ENCODE assay signal across 12 cellular contexts in the genomic region with DNA sequence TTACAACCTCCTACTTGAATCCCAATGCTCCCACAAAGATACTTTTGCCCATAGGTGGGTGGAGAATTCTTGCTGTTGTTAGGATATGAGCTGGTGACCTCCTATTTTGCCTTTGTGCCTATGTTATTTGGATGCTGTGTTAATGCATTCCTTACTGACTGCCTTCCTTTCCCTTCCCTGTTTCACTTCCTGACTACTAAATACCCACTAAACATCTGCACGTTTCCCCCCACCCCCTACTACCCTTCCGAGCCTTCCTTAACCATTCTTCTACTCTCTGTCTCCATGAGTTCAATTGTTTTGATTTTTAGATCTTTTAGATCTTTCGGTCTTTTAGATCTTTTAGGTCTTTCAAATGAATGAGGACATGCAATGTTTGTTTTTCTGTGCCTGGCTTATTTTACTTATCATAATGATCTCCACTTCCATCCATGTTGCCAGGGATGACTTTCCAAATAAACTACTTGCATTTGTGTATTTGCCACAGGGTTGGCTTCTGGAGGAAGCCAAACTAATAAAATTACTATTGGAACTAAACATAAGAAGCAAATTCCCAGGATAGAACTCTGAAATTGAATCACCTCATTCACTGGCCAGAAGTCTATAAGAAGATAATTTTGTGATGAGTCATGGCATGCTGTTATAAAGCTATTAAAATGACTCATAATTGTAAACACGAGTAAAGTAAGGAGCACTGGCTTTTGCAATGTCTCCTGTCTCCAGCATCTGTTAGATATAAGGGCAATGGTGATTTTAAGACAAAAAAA.
DNase-seq lines count a peak whose midpoint lies in the region; ATAC-seq and TF ChIP-seq lines count a peak whose summit lies in the region.
"Had no signal": no experiment of that assay in that cellular context is flagged by ENCODE, and none has a peak within 500 bp of the region (broad histone marks: within the 10 kb centered on the region; RNA-seq: fewer than 3 reads in every experiment).

No MANE protein-coding gene starts in this region.

- H3K9me3 Mint-ChIP-seq in activated T-helper 1 cell treated with anti-CD3 and anti-CD28 coated beads, Interleukin-12 subunit alpha, Interleukin-12 subunit beta, Interleukin-2, Interleukin-4 antibody, amounts not matched to agents 30 ng/mL and 10 ng/mL and 1 ng/mL, durations not matched to agents 14 hours and 24 hours and 36 hours: peaks cover 20% of the 10 kb centered on the region

- H3K36me3 Mint-ChIP-seq in activated T-helper 1 cell treated with anti-CD3 and anti-CD28 coated beads, Interleukin-12 subunit alpha, Interleukin-12 subunit beta, Interleukin-2, Interleukin-4 antibody, amounts not matched to agents 30 ng/mL and 10 ng/mL and 1 ng/mL, durations not matched to agents 14 hours and 24 hours and 36 hours (ENCODE audit: low read depth): no peaks in the 10 kb centered on the region

- TF ChIP-seq POLR2A in gastroesophageal sphincter (IDR thresholded peaks at IDR 0.05): no peak

- no peaks in the 10 kb centered on the region for H3K36me3 ChIP-seq in ACC112 (ENCODE audit: insufficient read depth, low read length)
- no peaks in the 10 kb centered on the region for H3K36me3 ChIP-seq in gastroesophageal sphincter

- H3K27ac Mint-ChIP-seq in activated T-helper 1 cell treated with anti-CD3 and anti-CD28 coated beads, Interleukin-12 subunit alpha, Interleukin-12 subunit beta, Interleukin-2, Interleukin-4 antibody, amounts not matched to agents 30 ng/mL and 10 ng/mL and 1 ng/mL, durations not matched to agents 14 hours and 24 hours and 36 hours: no peak overlapping the region
- H3K27ac Mint-ChIP-seq: activated T-helper 17 cell treated with anti-CD3 and anti-CD28 coated beads, Interleukin-2, amount 50 U/mL, for 72 hours had no signal

- H3K27ac ChIP-seq in ACC112 (ENCODE audit: low read depth, low read length) (peak overlapping the region; percentile 96), gastroesophageal sphincter (no peak overlapping the region)

- H3K4me1 ChIP-seq in ACC112 (ENCODE audit: control insufficient read depth, insufficient read depth, low read length, unreplicated experiment) (peaks cover 20% of the 10 kb centered on the region), gastroesophageal sphincter (peaks cover 0 to 4% (median 2%) of the 10 kb centered on the region in 3 donors)

- H2AFZ ChIP-seq in ACC112 (ENCODE audit: low read length, unreplicated experiment): peak overlapping the region; percentile 66

- TF ChIP-seq CTCF in gastroesophageal sphincter (IDR thresholded peaks at IDR 0.05): no peak

- intact Hi-C loops in head of caudate nucleus (cut with DNase I): no loop called here
- intact Hi-C loops in activated T-helper 1 cell treated with anti-CD3 and anti-CD28 coated beads, Interleukin-12 subunit alpha, Interleukin-12 subunit beta, Interleukin-2, Interleukin-4 antibody, amounts not matched to agents 30 ng/mL and 10 ng/mL and 1 ng/mL, durations not matched to agents 14 hours and 24 hours and 36 hours (cut with micrococcal nuclease): no loop called here

- H3K4me3 ChIP-seq in ACC112 (ENCODE audit: low read depth, low read length) (peak overlapping the region; percentile 67), gastroesophageal sphincter (no peak overlapping the region)

- TF ChIP-seq EP300 in gastroesophageal sphincter (IDR thresholded peaks at IDR 0.05): no peak

- H3K4me3 Mint-ChIP-seq in activated T-helper 1 cell treated with anti-CD3 and anti-CD28 coated beads, Interleukin-12 subunit alpha, Interleukin-12 subunit beta, Interleukin-2, Interleukin-4 antibody, amounts not matched to agents 30 ng/mL and 10 ng/mL and 1 ng/mL, durations not matched to agents 14 hours and 24 hours and 36 hours: no peak overlapping the region
- H3K4me3 Mint-ChIP-seq: activated T-helper 17 cell treated with anti-CD3 and anti-CD28 coated beads, Interleukin-2, amount 50 U/mL, for 72 hours had no signal

- no peaks in the 10 kb centered on the region for H3K9me3 ChIP-seq in gastroesophageal sphincter

- WGBS in gastroesophageal sphincter (ENCODE audit: low coverage in 1 of 2), 2 donors: 30 to 40% methylated on average over 4 of the region's 4 CpGs

- peak; percentile 57 for ATAC-seq in gastroesophageal sphincter
- ATAC-seq: activated T-helper 17 cell treated with anti-CD3 and anti-CD28 coated beads, Interleukin-2, amount 50 U/mL, for 72 hours had no signal

- H3K4me1 Mint-ChIP-seq in activated T-helper 1 cell treated with anti-CD3 and anti-CD28 coated beads, Interleukin-12 subunit alpha, Interleukin-12 subunit beta, Interleukin-2, Interleukin-4 antibody, amounts not matched to agents 30 ng/mL and 10 ng/mL and 1 ng/mL, durations not matched to agents 14 hours and 24 hours and 36 hours (ENCODE audit: low read depth): no peaks in the 10 kb centered on the region
- H3K4me1 Mint-ChIP-seq: activated T-helper 17 cell treated with anti-CD3 and anti-CD28 coated beads, Interleukin-2, amount 50 U/mL, for 72 hours had no signal

- H3K79me2 ChIP-seq in ACC112 (ENCODE audit: control insufficient read depth, insufficient read depth, low read length, unreplicated experiment): no peaks in the 10 kb centered on the region

- no peaks in the 10 kb centered on the region for H3K27me3 Mint-ChIP-seq in activated T-helper 1 cell treated with anti-CD3 and anti-CD28 coated beads, Interleukin-12 subunit alpha, Interleukin-12 subunit beta, Interleukin-2, Interleukin-4 antibody, amounts not matched to agents 30 ng/mL and 10 ng/mL and 1 ng/mL, durations not matched to agents 14 hours and 24 hours and 36 hours (ENCODE audit: insufficient read depth)
- H3K27me3 Mint-ChIP-seq: activated T-helper 17 cell treated with anti-CD3 and anti-CD28 coated beads, Interleukin-2, amount 50 U/mL, for 72 hours had no signal

- DNase-seq in HS-5 (ENCODE audit: low read depth) (peak; percentile 82), SW480 (ENCODE audit: low spot score) (peak; percentile 80), head of caudate nucleus (no peak), T-helper 9 cell (no peak)
- DNase-seq in stimulated activated CD4-positive, alpha-beta T cell treated with anti-CD3 and anti-CD28 coated beads, Interleukin-2, amount 100 ng/mL, for 48 hours: no peak
- DNase-seq in activated T-helper 1 cell treated with anti-CD3 and anti-CD28 coated beads, Interleukin-12 subunit alpha, Interleukin-12 subunit beta, Interleukin-2, Interleukin-4 antibody, amounts not matched to agents 30 ng/mL and 10 ng/mL and 1 ng/mL, durations not matched to agents 14 hours and 24 hours and 36 hours (ENCODE audit: low spot score): no peak
- DNase-seq: DND-41; Right ventricle myocardium superior; stimulated activated CD4-positive, alpha-beta T cell treated with anti-CD3 and anti-CD28 coated beads, Interleukin-12 subunit alpha, Interleukin-12 subunit beta, amount 100 ng/mL, for 4 hours had no signal

- no peaks in the 10 kb centered on the region for H3K27me3 ChIP-seq in ACC112 (ENCODE audit: insufficient read depth, low read length)
- H3K27me3 ChIP-seq in gastroesophageal sphincter: no peaks in the 10 kb centered on the region

Comparison
In these comparisons a context has a peak if more than half of its experiments do, and no peak if none do; other contexts are left out.
1. DNase-seq: peak in HS-5 (single experiment) and SW480 (single experiment); none in head of caudate nucleus (0 of 42), stimulated activated CD4-positive, alpha-beta T cell treated with anti-CD3 and anti-CD28 coated beads, Interleukin-2, amount 100 ng/mL, for 48 hours (0 of 2), activated T-helper 1 cell treated with anti-CD3 and anti-CD28 coated beads, Interleukin-12 subunit alpha, Interleukin-12 subunit beta, Interleukin-2, Interleukin-4 antibody, amounts not matched to agents 30 ng/mL and 10 ng/mL and 1 ng/mL, durations not matched to agents 14 hours and 24 hours and 36 hours (single experiment) and T-helper 9 cell (single experiment).